ENCODE assay signal across 8 cellular contexts in the genomic region with DNA sequence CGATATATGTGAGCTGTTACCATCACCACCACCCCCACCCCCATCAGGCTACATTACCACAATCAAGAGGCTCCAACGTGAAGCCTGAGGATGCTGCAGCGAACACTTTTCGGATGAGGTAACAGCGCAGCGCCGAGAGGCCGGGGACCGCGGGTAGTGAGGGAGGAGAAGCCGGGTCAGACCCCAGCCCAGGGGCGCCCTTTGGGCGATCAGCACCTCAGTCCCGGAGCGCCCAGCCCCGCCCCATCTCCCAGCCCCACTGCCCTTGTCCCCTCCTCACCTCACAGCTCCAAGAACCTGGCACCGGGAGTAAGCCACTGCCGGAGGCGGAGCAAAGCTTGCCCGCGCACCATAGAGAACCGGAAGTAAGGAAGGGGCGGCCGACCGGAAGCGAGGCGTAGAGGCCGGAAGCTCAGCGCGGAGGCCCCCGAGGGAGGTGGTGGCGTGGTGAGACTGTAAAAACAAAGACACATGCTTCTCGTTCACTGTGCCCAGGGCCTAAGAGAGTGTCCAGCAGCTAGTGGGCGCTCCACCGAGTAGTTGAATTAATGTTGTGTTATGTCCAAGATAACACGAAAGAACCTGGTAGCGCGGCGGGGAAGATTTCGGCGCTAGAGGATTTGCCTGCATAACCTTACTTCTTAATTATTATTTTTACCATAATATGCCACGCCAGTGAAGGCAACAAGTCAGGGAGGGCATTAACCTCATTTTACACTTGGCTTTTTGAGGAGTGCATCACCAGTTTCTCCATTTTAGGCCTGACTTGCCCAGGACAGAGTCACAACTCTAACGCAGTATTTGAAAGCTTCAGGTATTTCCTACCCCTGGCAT. TPM values are rescaled to one million over a fixed set of nuclear protein-coding genes. Genes with fewer than 3 reads are reported as not detected.
DNase-seq lines count a peak whose midpoint lies in the region; ATAC-seq and TF ChIP-seq lines count a peak whose summit lies in the region.

A gene (minus strand): TSS at position 367 of the 834 bp plus-strand sequence. CDS start 4,610 bp downstream, outside the sequence.

- no peaks in the 10 kb centered on the region for H3K9me3 Mint-ChIP-seq in CD8-positive, alpha-beta T cell
- no peaks in the 10 kb centered on the region for H3K9me3 Mint-ChIP-seq in activated CD4-positive, alpha-beta memory T cell treated with anti-CD3 and anti-CD28 coated beads for 36 hours

- peaks cover 1% of the 10 kb centered on the region for H3K36me3 ChIP-seq in CD8-positive, alpha-beta T cell (ENCODE audit: insufficient read depth, low read length)
- H3K36me3 ChIP-seq in right lobe of liver: peaks cover 0 to 35% (median 13%) of the 10 kb centered on the region in 4 donors

- H3K9me3 ChIP-seq in CD8-positive, alpha-beta T cell (ENCODE audit: low read length): no peaks in the 10 kb centered on the region
- H3K9me3 ChIP-seq in right lobe of liver: no peaks in the 10 kb centered on the region

- no peak for TF ChIP-seq CTCF in CD8-positive, alpha-beta T cell (IDR thresholded peaks at IDR 0.05)
- TF ChIP-seq CTCF in dorsolateral prefrontal cortex (IDR thresholded peaks at IDR 0.05 in 54 of 56, conservative IDR thresholded peaks at IDR 0.05 in 2 of 56; ENCODE audit: low read depth in 1 of 56, partially characterized antibody in 56 of 56): peak; percentile 61 to 94 (median 87)
- TF ChIP-seq CTCF in right lobe of liver (IDR thresholded peaks at IDR 0.05): peak; percentile 45 to 72 (median 67)

- peaks cover 55% of the 10 kb centered on the region for H3K36me3 Mint-ChIP-seq in CD8-positive, alpha-beta T cell
- peaks cover 21% of the 10 kb centered on the region for H3K36me3 Mint-ChIP-seq in activated CD4-positive, alpha-beta memory T cell treated with anti-CD3 and anti-CD28 coated beads for 36 hours

- peak within 1 kb of the TSS; percentile 96 for H3K27ac Mint-ChIP-seq in CD8-positive, alpha-beta T cell
- H3K27ac Mint-ChIP-seq in activated CD4-positive, alpha-beta memory T cell treated with anti-CD3 and anti-CD28 coated beads for 36 hours: peak within 1 kb of the TSS; percentile 90

- H3K4me3 ChIP-seq in CD8-positive, alpha-beta T cell (ENCODE audit: low read depth, low read length): peak within 1 kb of the TSS; percentile 57
- H3K4me3 ChIP-seq in dorsolateral prefrontal cortex (peak within 1 kb of the TSS; percentile 68 to 95 (median 86)), right lobe of liver (peak within 1 kb of the TSS; percentile 71 to 77 (median 75))

- TF ChIP-seq POLR2A in right lobe of liver (IDR thresholded peaks at IDR 0.05): peak; percentile 53

- WGBS in right lobe of liver (ENCODE audit: insufficient coverage, low coverage, low lambda C conversion rate, missing lambda C conversion rate): 1% methylated on average over 26 of the region's 43 CpGs

- peaks cover 7% of the 10 kb centered on the region for H3K4me1 ChIP-seq in CD8-positive, alpha-beta T cell (ENCODE audit: insufficient read depth, low read length)
- H3K4me1 ChIP-seq in right lobe of liver: peaks cover 0 to 22% (median 9%) of the 10 kb centered on the region in 4 donors

- CTCF ChIA-PET in CD8-positive, alpha-beta T cell (lab: Charles Lee): interaction anchor here (0.7 to 1.5 kb wide), 4 partner anchors 18 to 163 kb away, joined by 3 to 6 read pairs (median 3); no protein-coding TSS in a partner anchor
- CTCF ChIA-PET in activated CD4-positive, alpha-beta memory T cell treated with anti-CD3 and anti-CD28 coated beads for 36 hours (lab: Charles Lee): interaction anchor here (0.6 to 1.8 kb wide), 7 partner anchors 23 to 452 kb away, joined by 3 to 6 read pairs (median 3); no protein-coding TSS in a partner anchor

- no peaks in the 10 kb centered on the region for H3K27me3 ChIP-seq in CD8-positive, alpha-beta T cell (ENCODE audit: insufficient read depth, low read length)
- H3K27me3 ChIP-seq in dorsolateral prefrontal cortex (no peaks in the 10 kb centered on the region), right lobe of liver (no peaks in the 10 kb centered on the region)

- peak within 1 kb of the TSS; percentile 88 for H3K4me3 Mint-ChIP-seq in CD8-positive, alpha-beta T cell
- H3K4me3 Mint-ChIP-seq in activated CD4-positive, alpha-beta memory T cell treated with anti-CD3 and anti-CD28 coated beads for 36 hours: peak within 1 kb of the TSS; percentile 92

- peaks cover 27% of the 10 kb centered on the region for H3K4me1 Mint-ChIP-seq in CD8-positive, alpha-beta T cell (ENCODE audit: low read depth)
- H3K4me1 Mint-ChIP-seq in activated CD4-positive, alpha-beta memory T cell treated with anti-CD3 and anti-CD28 coated beads for 36 hours (ENCODE audit: low read depth): peaks cover 13% of the 10 kb centered on the region

- peak within 1 kb of the TSS; percentile 66 for H3K27ac ChIP-seq in CD8-positive, alpha-beta T cell (ENCODE audit: low read depth, low read length)
- H3K27ac ChIP-seq in dorsolateral prefrontal cortex (peak within 1 kb of the TSS; percentile 42 to 98 (median 92)), right lobe of liver (peak within 1 kb of the TSS; percentile 79 to 87 (median 85))

- H3K27me3 Mint-ChIP-seq in CD8-positive, alpha-beta T cell (ENCODE audit: low read depth): no peaks in the 10 kb centered on the region
- H3K27me3 Mint-ChIP-seq in activated CD4-positive, alpha-beta memory T cell treated with anti-CD3 and anti-CD28 coated beads for 36 hours: no peaks in the 10 kb centered on the region

- intact Hi-C loops in CD8-positive, alpha-beta T cell (cut with DNase I, micrococcal nuclease): loop anchor here (1.0 to 5.0 kb wide), 7 partner anchors 27 to 285 kb away; a partner anchor contains a TSS
- intact Hi-C loops in activated CD4-positive, alpha-beta memory T cell treated with anti-CD3 and anti-CD28 coated beads for 36 hours (cut with micrococcal nuclease): no loop called here
- intact Hi-C loops in dorsolateral prefrontal cortex (cut with DNase I): loop anchor here in 1 of 2 donors (1.0 to 10.0 kb wide), 3 partner anchors 50 to 289 kb away; a partner anchor contains a TSS
- intact Hi-C loops in right lobe of liver (cut with DNase I): no loop called here

- peak; percentile 73 to 94 (median 88) for DNase-seq in CD8-positive, alpha-beta T cell
- peak; percentile 94 for DNase-seq in HK-2 (ENCODE audit: unreplicated experiment)
- DNase-seq in NCI-H82 treated with DMSO at 0.1 percent for 48 hours (lab: John Stamatoyannopoulos, UW; ENCODE audit: unreplicated experiment): peak; percentile 85
- DNase-seq in activated CD4-positive, alpha-beta memory T cell treated with anti-CD3 and anti-CD28 coated beads for 36 hours: peak; percentile 94
- peak; percentile 88 to 98 (median 96) for DNase-seq in dorsolateral prefrontal cortex
- DNase-seq in right lobe of liver: peak; percentile 94 to 96 (median 95)
- peak; percentile 85 to 87 for DNase-seq in stimulated activated CD4-positive, alpha-beta T cell treated with anti-CD3 and anti-CD28 coated beads, Interleukin-4, amount 100 ng/mL, for 4 hours

- POLR2A ChIA-PET in CD8-positive, alpha-beta T cell (lab: Charles Lee): interaction anchor here (0.5 to 2.1 kb wide), 15 partner anchors 9 to 287 kb away, joined by 3 to 10 read pairs (median 3); a partner anchor contains a TSS
- POLR2A ChIA-PET in activated CD4-positive, alpha-beta memory T cell treated with anti-CD3 and anti-CD28 coated beads for 36 hours (lab: Charles Lee): interaction anchor here (1.0 to 1.5 kb wide), 2 partner anchors 27 to 50 kb away, joined by 3 to 6 read pairs; a partner anchor contains a TSS

- peak; percentile 95 for ATAC-seq in CD8-positive, alpha-beta T cell
- ATAC-seq in GM19452 (IDR thresholded peaks at IDR 0.05; ENCODE audit: unreplicated experiment) (peak; percentile 94), right lobe of liver (peak; percentile 92 to 96 (median 94))

RNA-seq across cellular contexts. Expression of the gene that starts here (rescaled TPM):
- 10 to 100 TPM; 33.5 to 35.0 TPM for total RNA-seq in CD8-positive, alpha-beta T cell
- 10 to 100 TPM; 52.0 to 54.6 TPM for total RNA-seq in activated CD4-positive, alpha-beta memory T cell treated with anti-CD3 and anti-CD28 coated beads for 36 hours
- 10 to 100 TPM; 37.2 to 74.1 (median 51.8) TPM for total RNA-seq in dorsolateral prefrontal cortex
- total RNA-seq in right lobe of liver: 10 to 100 TPM; 11.9 to 17.4 (median 14.1) TPM

Comparison
In these comparisons a context has a peak if more than half of its experiments do, and no peak if none do; other contexts are left out.
1. Peak in every context shown above with its lines: DNase-seq, ATAC-seq, H3K4me3 ChIP-seq and H3K27ac ChIP-seq.
2. intact Hi-C loops: an anchor here in CD8-positive, alpha-beta T cell (1.0 to 5.0 kb wide); none called in activated CD4-positive, alpha-beta memory T cell treated with anti-CD3 and anti-CD28 coated beads for 36 hours and right lobe of liver.